ENCODE assay signal across 18 cellular contexts in the genomic region with DNA sequence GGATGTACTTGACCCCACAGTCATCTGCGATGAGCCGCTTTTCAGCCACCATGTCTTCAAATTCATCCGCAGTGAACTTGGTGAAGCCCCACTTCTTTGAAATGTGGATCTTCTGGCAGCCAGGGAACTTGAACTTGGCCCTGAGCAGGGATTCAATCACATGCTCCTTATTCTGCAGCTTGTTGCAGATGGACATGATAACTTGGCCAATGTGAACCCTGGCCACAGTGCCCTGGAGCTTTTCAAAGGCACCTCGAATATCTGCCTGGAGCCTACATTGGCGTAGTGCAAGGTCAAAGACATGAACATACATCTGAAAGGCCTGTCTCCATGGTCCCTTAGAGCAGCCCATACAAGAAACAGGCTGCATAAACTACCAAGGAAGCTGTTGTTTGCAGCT. TPM values are rescaled to one million over a fixed set of nuclear protein-coding genes. Genes with fewer than 3 reads are reported as not detected.
DNase-seq lines count a peak whose midpoint lies in the region; ATAC-seq, FAIRE-seq and TF ChIP-seq lines count a peak whose summit lies in the region.
"Had no signal": no experiment of that assay in that cellular context is flagged by ENCODE, and none has a peak within 500 bp of the region (broad histone marks: within the 10 kb centered on the region; RNA-seq: fewer than 3 reads in every experiment).

No MANE protein-coding gene starts in this region.

- H3K4me1 ChIP-seq in Loucy (ENCODE audit: insufficient read depth, low read length, poor library complexity, severe bottlenecking) (peaks cover 26% of the 10 kb centered on the region), endothelial cell of umbilical vein (ENCODE audit: control insufficient read depth, extremely low read depth, insufficient read depth, low read length) (peaks cover 17% of the 10 kb centered on the region), transverse colon (peaks cover 5 to 27% (median 23%) of the 10 kb centered on the region in 4 donors)

- H3K9me3 Mint-ChIP-seq in activated T-cell treated with anti-CD3 and anti-CD28 coated beads, Interleukin-2, amount 50 U/mL, for 72 hours, result no peaks in the 10 kb centered on the region
- H3K9me3 Mint-ChIP-seq in progenitor cell of endocrine pancreas (ENCODE audit: low read depth), result no peaks in the 10 kb centered on the region
- H3K9me3 Mint-ChIP-seq: stimulated activated naive CD8-positive, alpha-beta T cell treated with anti-CD3 and anti-CD28 coated beads, Interleukin-15, amount 100 ng/mL, for 72 hours had no signal

- no peak overlapping the region for H3K27ac Mint-ChIP-seq in activated T-cell treated with anti-CD3 and anti-CD28 coated beads, Interleukin-2, amount 50 U/mL, for 72 hours
- no peak overlapping the region for H3K27ac Mint-ChIP-seq in progenitor cell of endocrine pancreas

- H3K36me3 Mint-ChIP-seq in activated T-cell treated with anti-CD3 and anti-CD28 coated beads, Interleukin-2, amount 50 U/mL, for 72 hours (ENCODE audit: insufficient read depth in 2 of 2), result peaks cover 2 to 7% of the 10 kb centered on the region in 2 donors
- H3K36me3 Mint-ChIP-seq in progenitor cell of endocrine pancreas (ENCODE audit: insufficient read depth), result no peaks in the 10 kb centered on the region

- FAIRE-seq in endothelial cell of umbilical vein (lab: Jason Lieb, UNC) (no peak), GM12892 (lab: Jason Lieb, UNC) (no peak)
- FAIRE-seq: islet of Langerhans, urothelium cell line had no signal

- dilution Hi-C loops in endothelial cell of umbilical vein (cut with MboI; ENCODE audit: extremely low pct_ligation_motif_present, low sequenced_read_pairs), result no loop called here

- H2AFZ ChIP-seq in Loucy (ENCODE audit: low read length) (peak overlapping the region; percentile 42; the same call in 1 of the 2 replicates), endothelial cell of umbilical vein (ENCODE audit: low read depth, low read length) (peak overlapping the region; percentile 11)

- in situ Hi-C loops in transverse colon (cut with MboI; ENCODE audit: low pct_ligation_motif_present in 1 of 4, low pct_unique_long_range_greater_than_20kb in 1 of 4, low sequenced_read_pairs in 3 of 4), result no loop called here

- H3K4me3 Mint-ChIP-seq in activated T-cell treated with anti-CD3 and anti-CD28 coated beads, Interleukin-2, amount 50 U/mL, for 72 hours, result peak overlapping the region; percentile 92 to 98
- H3K4me3 Mint-ChIP-seq in progenitor cell of endocrine pancreas (ENCODE audit: low read depth), result peak overlapping the region; percentile 87

- no peaks in the 10 kb centered on the region for H3K9me2 ChIP-seq in Loucy (replicated peaks; ENCODE audit: low read depth, low read length)

- peaks cover 28% of the 10 kb centered on the region for H3K4me1 Mint-ChIP-seq in activated T-cell treated with anti-CD3 and anti-CD28 coated beads, Interleukin-2, amount 50 U/mL, for 72 hours (ENCODE audit: low read depth)
- peaks cover 14% of the 10 kb centered on the region for H3K4me1 Mint-ChIP-seq in progenitor cell of endocrine pancreas (ENCODE audit: low read depth)

- POLR2A ChIA-PET in endothelial cell of umbilical vein (lab: Charles Lee), result no interaction called here

- no peak for ATAC-seq in activated T-cell treated with anti-CD3 and anti-CD28 coated beads, Interleukin-2, amount 50 U/mL, for 72 hours (replicated peaks in 1 of 2)
- ATAC-seq: heart right ventricle; stimulated activated naive CD8-positive, alpha-beta T cell treated with anti-CD3 and anti-CD28 coated beads, Interleukin-15, amount 100 ng/mL, for 72 hours had no signal

- H3F3A ChIP-seq in Loucy (ENCODE audit: low read depth), result no peaks in the 10 kb centered on the region

- no peak for DNase-seq in activated T-cell treated with anti-CD3 and anti-CD28 coated beads, Interleukin-2, amount 50 U/mL, for 72 hours
- no peak for DNase-seq in activated T-cell treated with anti-CD3 and anti-CD28 coated beads, Interleukin-2, amount 50 U/mL, for 1 hour
- DNase-seq in endothelial cell of umbilical vein (ENCODE audit: low read depth, low spot score) (no peak), progenitor cell of endocrine pancreas (ENCODE audit: low spot score, unreplicated experiment) (no peak), GM12892 (ENCODE audit: insufficient read length) (no peak), T-helper 9 cell (no peak), transverse colon (no peak)
- DNase-seq: MV-4-11; NCI-H2029; NCI-H446 treated with DMSO at 0.1 percent for 48 hours; SHP77; stimulated activated naive CD8-positive, alpha-beta T cell treated with anti-CD3 and anti-CD28 coated beads, Interleukin-15, amount 100 ng/mL, for 72 hours had no signal

- no peaks in the 10 kb centered on the region for H3K36me3 ChIP-seq in Loucy (ENCODE audit: insufficient read depth, low read length)
- no peaks in the 10 kb centered on the region for H3K36me3 ChIP-seq in endothelial cell of umbilical vein (ENCODE audit: control insufficient read depth in 2 of 2, extremely low read depth in 1 of 2, insufficient read depth in 2 of 2, low read length in 2 of 2)
- no peaks in the 10 kb centered on the region for H3K36me3 ChIP-seq in transverse colon
- H3K36me3 ChIP-seq: heart right ventricle, right atrium auricular region had no signal

- TF ChIP-seq POLR2A in endothelial cell of umbilical vein (IDR thresholded peaks at IDR 0.05; ENCODE audit: low read depth, low read length) (no peak), GM12892 (IDR thresholded peaks at IDR 0.05; ENCODE audit: low read depth, low read length) (no peak), transverse colon (IDR thresholded peaks at IDR 0.05) (no peak)

- H3K4me3 ChIP-seq in Loucy (ENCODE audit: low read length, poor library complexity, severe bottlenecking) (no peak overlapping the region), endothelial cell of umbilical vein (replicated peaks in 1 of 3; ENCODE audit: insufficient read depth in 1 of 3, low read depth in 1 of 3, low read length in 3 of 3) (no peak overlapping the region), transverse colon (no peak overlapping the region)
- H3K4me3 ChIP-seq: lung had no signal

- no peaks in the 10 kb centered on the region for H3K9me1 ChIP-seq in endothelial cell of umbilical vein (replicated peaks; ENCODE audit: control insufficient read depth, extremely low read depth, insufficient read depth, low read length)

- 98% methylated on average over 5 of the region's 5 CpGs; no CpG with 5 or more reads in 1 of the 2 donors for WGBS in transverse colon (ENCODE audit: low coverage in 1 of 2), 2 donors

- H4K20me1 ChIP-seq in Loucy (ENCODE audit: insufficient read depth, low read length, poor library complexity, severe bottlenecking) (peaks cover 24% of the 10 kb centered on the region), endothelial cell of umbilical vein (replicated peaks; ENCODE audit: control insufficient read depth, extremely low read depth, insufficient read depth, low read length) (peaks cover 2% of the 10 kb centered on the region)

- no peaks in the 10 kb centered on the region for H3K27me3 Mint-ChIP-seq in activated T-cell treated with anti-CD3 and anti-CD28 coated beads, Interleukin-2, amount 50 U/mL, for 72 hours (ENCODE audit: low read depth)
- H3K27me3 Mint-ChIP-seq in progenitor cell of endocrine pancreas, result no peaks in the 10 kb centered on the region
- H3K27me3 Mint-ChIP-seq: stimulated activated naive CD8-positive, alpha-beta T cell treated with anti-CD3 and anti-CD28 coated beads, Interleukin-15, amount 100 ng/mL, for 72 hours had no signal

- H3K9ac ChIP-seq in Loucy (ENCODE audit: low read depth, low read length, poor library complexity, severe bottlenecking) (no peak overlapping the region), endothelial cell of umbilical vein (replicated peaks; ENCODE audit: extremely low read depth, insufficient read depth, low read length) (no peak overlapping the region)

- TF ChIP-seq EP300 in transverse colon (IDR thresholded peaks at IDR 0.05; ENCODE audit: low read depth), result no peak

- H3K27ac ChIP-seq in endothelial cell of umbilical vein (ENCODE audit: insufficient read depth, low read depth, low read length) (no peak overlapping the region), transverse colon (no peak overlapping the region)

- TF ChIP-seq CTCF in Loucy (conservative IDR thresholded peaks at IDR 0.05; ENCODE audit: low read length) (no peak), endothelial cell of umbilical vein (IDR thresholded peaks at IDR 0.05; ENCODE audit: extremely low read depth in 1 of 2, insufficient read depth in 1 of 2, low read depth in 1 of 2, low read length in 2 of 2) (no peak), progenitor cell of endocrine pancreas (IDR thresholded peaks at IDR 0.05; ENCODE audit: unreplicated experiment) (no peak), transverse colon (IDR thresholded peaks at IDR 0.05) (no peak)

- BruUV-seq in endothelial cell of umbilical vein (replicated peaks; lab: Mats Ljungman, UMichigan), result no TSS peak

- H3K4me2 ChIP-seq in Loucy (ENCODE audit: low read depth, low read length, poor library complexity, severe bottlenecking), result no peak overlapping the region
- no peak overlapping the region for H3K4me2 ChIP-seq in endothelial cell of umbilical vein (ENCODE audit: insufficient read depth, low read length)

- H3K9me3 ChIP-seq in Loucy (ENCODE audit: insufficient read depth, low read depth, low read length) (no peaks in the 10 kb centered on the region), endothelial cell of umbilical vein (replicated peaks; ENCODE audit: control insufficient read depth, insufficient read depth, low read length) (no peaks in the 10 kb centered on the region), transverse colon (no peaks in the 10 kb centered on the region)
- H3K9me3 ChIP-seq: heart right ventricle, right atrium auricular region had no signal

- peaks cover 27% of the 10 kb centered on the region for H3K79me2 ChIP-seq in Loucy (ENCODE audit: insufficient read depth, low read length)
- peaks cover 28% of the 10 kb centered on the region for H3K79me2 ChIP-seq in endothelial cell of umbilical vein (ENCODE audit: control insufficient read depth, insufficient read depth, low read length)

- intact Hi-C loops in endothelial cell of umbilical vein (cut with micrococcal nuclease), result loop anchor here (5.0 to 10.0 kb wide), 2 partner anchors 216 to 593 kb away; a partner anchor contains a TSS
- intact Hi-C loops in transverse colon (cut with DNase I; ENCODE audit: low total_unique reads), result loop anchor here (5.0 kb wide), 1 partner anchor 56 kb away; no protein-coding TSS in a partner anchor

- CTCF ChIA-PET in endothelial cell of umbilical vein (lab: Charles Lee), result interaction anchor here (0.7 to 4.9 kb wide), 8 partner anchors 13 to 514 kb away, joined by 3 to 34 read pairs (median 3); a partner anchor contains a TSS

- H3K27me3 ChIP-seq in Loucy (ENCODE audit: insufficient read depth, low read length, poor library complexity, severe bottlenecking) (no peaks in the 10 kb centered on the region), endothelial cell of umbilical vein (ENCODE audit: control insufficient read depth in 2 of 2, insufficient read depth in 2 of 2, low read length in 2 of 2) (no peaks in the 10 kb centered on the region), transverse colon (no peaks in the 10 kb centered on the region)
- H3K27me3 ChIP-seq: heart right ventricle, right atrium auricular region had no signal

RNA-seq across cellular contexts. Expression of a gene that starts 1.8 kb away (rescaled TPM):
- total RNA-seq in activated T-cell treated with anti-CD3 and anti-CD28 coated beads, Interleukin-2, amount 50 U/mL, for 72 hours, result 10 to 100 TPM; 27.5 to 29.0 TPM
- total RNA-seq in endothelial cell of umbilical vein (13.1 TPM in 2 replicates), progenitor cell of endocrine pancreas (13.5 TPM in 2 replicates), transverse colon (10 to 100 TPM in 2 of 4 donors, 1 to 10 TPM in 2; 8.2 to 18.0 (median 13.0) TPM)
- 3.5 and 4.2 TPM in 2 replicates for polyA plus RNA-seq in endothelial cell of umbilical vein
- polyA plus RNA-seq in endothelial cell of umbilical vein (2011; cell fraction: cytosol; rRNA removed), result 4.8 and 5.4 TPM in 2 replicates
- polyA plus RNA-seq in endothelial cell of umbilical vein (2011; cell fraction: nucleus; rRNA removed), result 8.8 and 12.1 TPM in 2 replicates
- 7.6 and 7.7 TPM in 2 replicates for polyA plus RNA-seq in endothelial cell of umbilical vein (2012)
- polyA minus RNA-seq in endothelial cell of umbilical vein, result 7.2 and 8.6 TPM in 2 replicates
- 10.3 TPM for polyA minus RNA-seq in endothelial cell of umbilical vein (2011; cell fraction: cytosol; rRNA and poly(A)+ RNA removed)
- 8.8 and 9.2 TPM in 2 replicates for polyA minus RNA-seq in endothelial cell of umbilical vein (2011; cell fraction: nucleus; rRNA and poly(A)+ RNA removed)
- 11.1 TPM for polyA plus RNA-seq in GM12892 (2012; ENCODE audit: missing spikeins)
